1 cellular context compared by ENCODE assay signal in the genomic region with DNA sequence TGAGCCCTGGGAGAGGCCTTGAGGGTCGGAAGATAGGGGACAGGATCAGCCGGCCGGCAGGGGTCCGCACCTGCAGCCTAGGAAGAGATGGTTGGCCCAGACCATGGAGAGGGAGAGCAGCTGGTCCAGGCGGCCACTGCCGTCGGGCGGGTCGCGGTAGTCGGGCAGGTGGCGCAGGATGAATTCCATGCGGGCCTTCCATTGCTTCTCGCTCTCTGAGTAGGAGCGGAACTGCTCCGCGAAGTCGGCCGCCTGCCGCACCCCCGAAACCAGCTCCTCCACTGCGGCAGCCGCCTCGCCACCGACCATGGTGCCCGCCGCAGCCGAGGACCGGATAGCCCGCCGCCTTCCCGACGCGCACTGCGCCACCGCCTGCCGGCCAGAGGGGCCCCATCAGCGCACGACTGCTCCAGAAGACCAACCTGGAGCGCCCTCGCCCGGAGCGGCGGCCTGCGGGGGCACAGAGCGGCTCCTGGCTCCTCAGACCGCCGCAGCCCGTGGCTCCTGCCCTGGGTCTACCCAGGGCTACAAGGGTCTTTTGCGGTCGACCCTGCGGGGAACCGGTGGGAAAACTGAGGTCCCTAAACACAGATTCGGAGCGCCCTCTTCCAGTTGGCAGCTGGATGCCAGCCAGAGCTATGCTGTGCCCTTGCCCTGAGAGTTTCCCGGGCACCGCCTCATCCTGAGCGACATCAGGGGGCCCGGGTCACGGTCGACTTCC.
A peak's percentile ranks its signal among the peaks of the same experiment; 100 is the strongest.
TF ChIP-seq lines count a peak whose summit lies in the region.

A gene with protein sequence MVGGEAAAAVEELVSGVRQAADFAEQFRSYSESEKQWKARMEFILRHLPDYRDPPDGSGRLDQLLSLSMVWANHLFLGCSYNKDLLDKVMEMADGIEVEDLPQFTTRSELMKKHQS (minus strand): TSS at position 336 of the 721 bp plus-strand sequence. CDS start 27 bp downstream, at position 309.

TF ChIP-seq in IMR-90, 13 proteins besides CTCF, POLR2A, EP300 and RAD21:
- TF ChIP-seq, protein P1, sequence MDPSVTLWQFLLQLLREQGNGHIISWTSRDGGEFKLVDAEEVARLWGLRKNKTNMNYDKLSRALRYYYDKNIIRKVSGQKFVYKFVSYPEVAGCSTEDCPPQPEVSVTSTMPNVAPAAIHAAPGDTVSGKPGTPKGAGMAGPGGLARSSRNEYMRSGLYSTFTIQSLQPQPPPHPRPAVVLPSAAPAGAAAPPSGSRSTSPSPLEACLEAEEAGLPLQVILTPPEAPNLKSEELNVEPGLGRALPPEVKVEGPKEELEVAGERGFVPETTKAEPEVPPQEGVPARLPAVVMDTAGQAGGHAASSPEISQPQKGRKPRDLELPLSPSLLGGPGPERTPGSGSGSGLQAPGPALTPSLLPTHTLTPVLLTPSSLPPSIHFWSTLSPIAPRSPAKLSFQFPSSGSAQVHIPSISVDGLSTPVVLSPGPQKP (IDR thresholded peaks at IDR 0.05; ENCODE audit: borderline replicate concordance, low read depth, low read length) = no peak
- no peak for TF ChIP-seq CEBPB (IDR thresholded peaks at IDR 0.05; ENCODE audit: low read depth, low read length)
- TF ChIP-seq MAZ (IDR thresholded peaks at IDR 0.05; ENCODE audit: borderline replicate concordance, low read depth, low read length) = peak; percentile 86; the same call in 1 of the 2 replicates
- peak; percentile 73; the same call in 1 of the 2 replicates for TF ChIP-seq MXI1 (IDR thresholded peaks at IDR 0.05; ENCODE audit: borderline replicate concordance, low read depth, low read length)
- peak; percentile 72 for TF ChIP-seq SMC3 (IDR thresholded peaks at IDR 0.05; ENCODE audit: low read depth, low read length)
- TF ChIP-seq FOS (IDR thresholded peaks at IDR 0.05; ENCODE audit: low read depth, low read length) = no peak
- no peak for TF ChIP-seq BHLHE40 (IDR thresholded peaks at IDR 0.05; ENCODE audit: low read depth, low read length)
- TF ChIP-seq RFX5 (IDR thresholded peaks at IDR 0.05; ENCODE audit: low read depth, low read length) = no peak
